In genomic region chr10:31926765-31927596, GRCh38 we compare ENCODE assay signal across 8 cellular contexts. TPM values are rescaled to one million over a fixed set of nuclear protein-coding genes. Genes with fewer than 3 reads are reported as not detected.
A peak's percentile ranks its signal among the peaks of the same experiment; 100 is the strongest.
DNase-seq lines count a peak whose midpoint lies in the region; ATAC-seq and TF ChIP-seq lines count a peak whose summit lies in the region.

No MANE protein-coding gene starts in this region.

- no peaks in the 10 kb centered on the region for H3K9me3 ChIP-seq in Caco-2

- BruUV-seq in Caco-2 (replicated peaks; lab: Mats Ljungman, UMichigan) = no TSS peak

- CTCF ChIA-PET in Caco-2 (lab: Charles Lee) = interaction anchor here (0.7 to 1.7 kb wide), 4 partner anchors 14 to 89 kb away, joined by 3 to 18 read pairs (median 5); no protein-coding TSS in a partner anchor

- H3K4me3 ChIP-seq in Caco-2 (ENCODE audit: low read depth, low read length) = peak overlapping the region; percentile 80
- peak overlapping the region; percentile 81 for H3K4me3 ChIP-seq in LNCaP clone FGC (ENCODE audit: low read depth, low read length)

- intact Hi-C loops in Caco-2 (cut with micrococcal nuclease; ENCODE audit: unreplicated experiment) = loop anchor here (5.0 kb wide), 1 partner anchor 420 kb away; the partner anchor contains the start of gene EPC1

- no peak for TF ChIP-seq CTCF in Caco-2 (IDR thresholded peaks at IDR 0.05; ENCODE audit: insufficient read depth in 1 of 2, low read depth in 1 of 2, low read length in 1 of 2, severe bottlenecking in 1 of 2, unreplicated experiment in 1 of 2)
- no peak for TF ChIP-seq CTCF in LNCaP clone FGC (IDR thresholded peaks at IDR 0.05; ENCODE audit: control insufficient read depth, extremely low read depth, insufficient read depth)

- H3K27ac Mint-ChIP-seq in Caco-2 (ENCODE audit: unreplicated experiment) = peak overlapping the region; percentile 97
- peak overlapping the region in 5 of 6 donors; percentile 69 to 90 (median 85) for H3K27ac Mint-ChIP-seq in naive B cell

- H3K36me3 ChIP-seq in Caco-2 (ENCODE audit: control insufficient read depth, insufficient read depth, low read length) = no peaks in the 10 kb centered on the region

- H3K27me3 Mint-ChIP-seq in Caco-2 (ENCODE audit: insufficient read depth, unreplicated experiment) (no peaks in the 10 kb centered on the region), naive B cell (no peaks in the 10 kb centered on the region)

- H3K4me1 Mint-ChIP-seq in Caco-2 (ENCODE audit: low read depth, unreplicated experiment) (peaks cover 40% of the 10 kb centered on the region), naive B cell (peaks cover 29 to 45% (median 37%) of the 10 kb centered on the region in 3 donors)

- no peak for ATAC-seq in naive B cell (ENCODE audit: low read depth in 2 of 2)
- no peak for ATAC-seq in HG02885 (IDR thresholded peaks at IDR 0.05; ENCODE audit: poor library complexity, unreplicated experiment)
- ATAC-seq in HG03196 (IDR thresholded peaks at IDR 0.05; ENCODE audit: unreplicated experiment) = no peak
- no peak for ATAC-seq in GM19351 (IDR thresholded peaks at IDR 0.05; ENCODE audit: unreplicated experiment)

- no peak for DNase-seq in Caco-2
- no peak for DNase-seq in LNCaP clone FGC (ENCODE audit: low read depth)
- DNase-seq in cerebellum (ENCODE audit: low spot score) = peak; percentile 4
- no peak for DNase-seq in naive B cell
- DNase-seq in NCI-H524 treated with DMSO at 0.1 percent for 48 hours (lab: John Stamatoyannopoulos, UW) = no peak

- H3K27me3 ChIP-seq in Caco-2 (replicated peaks; ENCODE audit: control insufficient read depth, insufficient read depth, low read length) = no peaks in the 10 kb centered on the region

- H3K9me3 Mint-ChIP-seq in Caco-2 (ENCODE audit: unreplicated experiment) (no peaks in the 10 kb centered on the region), naive B cell (no peaks in the 10 kb centered on the region)

- POLR2A ChIA-PET in Caco-2 (lab: Charles Lee) = no interaction called here

- H3K4me1 ChIP-seq in Caco-2 = peaks cover 12% of the 10 kb centered on the region; the same call in 1 of the 2 replicates

- H3K36me3 Mint-ChIP-seq in Caco-2 (ENCODE audit: insufficient read depth, unreplicated experiment) (peaks cover 24% of the 10 kb centered on the region), naive B cell (no peaks in the 10 kb centered on the region)

- H3K4me3 Mint-ChIP-seq in Caco-2 (ENCODE audit: unreplicated experiment) (peak overlapping the region; percentile 76), naive B cell (peak overlapping the region; percentile 88 to 97 (median 94))

RNA-seq across cellular contexts. Expression of gene ARHGAP12, which starts 1.6 kb away (rescaled TPM):
- total RNA-seq in Caco-2 (2022) = 62.3 and 63.1 TPM in 2 replicates
- 78.3 TPM for total RNA-seq in cerebellum
- polyA plus RNA-seq in naive B cell (ENCODE audit: low read depth in 6 of 6) = 10 to 100 TPM; 13.1 to 18.2 (median 15.1) TPM
